9 cellular contexts compared by ENCODE assay signal in the genomic region with DNA sequence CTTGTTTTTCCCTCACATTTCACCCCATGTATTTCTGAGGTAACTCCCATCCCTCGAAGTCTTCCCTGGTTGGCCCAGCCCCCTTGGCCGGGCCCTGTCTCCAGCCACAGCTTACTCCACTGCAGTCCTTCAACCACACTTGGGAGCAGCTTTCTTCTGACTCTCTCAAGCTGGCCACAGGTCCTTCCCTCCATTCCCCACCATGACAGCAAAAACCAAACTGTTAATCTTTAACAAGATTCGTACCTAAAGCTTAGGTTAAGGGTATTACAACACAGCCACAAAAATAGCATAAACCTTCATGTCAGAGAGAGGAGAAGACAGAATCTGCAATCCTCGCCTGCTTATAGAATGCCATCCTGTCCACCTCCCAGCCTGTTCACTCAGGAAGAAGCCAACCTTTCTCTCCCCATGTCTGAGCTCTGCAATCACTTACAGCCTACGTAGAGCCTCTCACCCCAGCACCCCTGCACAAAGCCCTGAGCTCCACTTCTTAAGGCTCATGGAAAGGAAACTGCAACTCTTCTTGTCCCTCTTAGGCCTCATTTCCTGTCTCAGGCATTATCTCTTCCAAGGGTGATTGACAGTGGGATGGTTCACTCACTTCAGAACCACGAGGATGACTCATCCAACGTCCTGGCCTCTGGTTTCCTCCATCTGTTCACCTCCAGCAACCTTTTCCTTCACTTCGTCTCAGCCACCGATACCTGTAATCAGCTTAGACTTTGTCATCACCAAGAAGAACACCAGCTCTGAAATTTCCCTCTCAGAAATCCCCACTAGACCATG.
A peak's percentile ranks its signal among the peaks of the same experiment; 100 is the strongest.
DNase-seq lines count a peak whose midpoint lies in the region; ATAC-seq and TF ChIP-seq lines count a peak whose summit lies in the region.
"Had no signal": no experiment of that assay in that cellular context is flagged by ENCODE, and none has a peak within 500 bp of the region (broad histone marks: within the 10 kb centered on the region; RNA-seq: fewer than 3 reads in every experiment).

No MANE protein-coding gene starts in this region.

- H3K14ac ChIP-seq in mesenchymal stem cell (ENCODE audit: low read length in 2 of 2) = no peak overlapping the region

- peak overlapping the region; percentile 50 to 57 for H3K4ac ChIP-seq in mesenchymal stem cell (ENCODE audit: low read depth in 1 of 2, low read length in 2 of 2)

- H2AK5ac ChIP-seq in mesenchymal stem cell (ENCODE audit: low read length, severe bottlenecking) = no peak overlapping the region

- no peak overlapping the region for H3K4me2 ChIP-seq in mesenchymal stem cell (ENCODE audit: low read length, poor library complexity, severe bottlenecking)

- H3K9me3 ChIP-seq in mesenchymal stem cell (ENCODE audit: control insufficient read depth, low read length) = no peaks in the 10 kb centered on the region

- H2AFZ ChIP-seq in mesenchymal stem cell (ENCODE audit: low read depth, low read length) = no peak overlapping the region

- H2BK15ac ChIP-seq in mesenchymal stem cell (ENCODE audit: low read depth, poor library complexity, severe bottlenecking) = no peak overlapping the region

- H4K91ac ChIP-seq in mesenchymal stem cell (ENCODE audit: low read length) = peak overlapping the region; percentile 73

- H3K4me3 ChIP-seq in NB4 (ENCODE audit: low read depth, low read length) (peak overlapping the region; percentile 27), mesenchymal stem cell (ENCODE audit: insufficient read depth in 1 of 2, low read depth in 1 of 2, low read length in 2 of 2) (no peak overlapping the region)

- H3K4me1 ChIP-seq in mesenchymal stem cell (ENCODE audit: control insufficient read depth, insufficient read depth, low read depth, low read length) = peaks cover 17% of the 10 kb centered on the region

- H3K27me3 ChIP-seq in mesenchymal stem cell (ENCODE audit: control insufficient read depth in 1 of 2, insufficient read depth in 1 of 2, low read length in 2 of 2) = peaks cover 0 to 14% of the 10 kb centered on the region in 2 experiments

- ATAC-seq in GM18520 (IDR thresholded peaks at IDR 0.05; ENCODE audit: unreplicated experiment) = peak; percentile 69
- ATAC-seq in HG02678 (IDR thresholded peaks at IDR 0.05; ENCODE audit: unreplicated experiment) = peak; percentile 81

- no peaks in the 10 kb centered on the region for H3K36me3 ChIP-seq in mesenchymal stem cell (ENCODE audit: control insufficient read depth in 1 of 2, insufficient read depth in 2 of 2, low read depth in 1 of 2, low read length in 2 of 2)

- H4K8ac ChIP-seq in mesenchymal stem cell (ENCODE audit: low read length) = peak overlapping the region; percentile 45

- peak overlapping the region in 1 of 2 experiments; percentile 61 for H2BK12ac ChIP-seq in mesenchymal stem cell (ENCODE audit: low read length in 2 of 2)

- no peaks in the 10 kb centered on the region for H3K79me1 ChIP-seq in mesenchymal stem cell (replicated peaks; ENCODE audit: low read length, poor library complexity, severe bottlenecking)

- peak overlapping the region; percentile 60 for H2BK5ac ChIP-seq in mesenchymal stem cell (ENCODE audit: low read depth, low read length, poor library complexity, severe bottlenecking)

- H3K18ac ChIP-seq in mesenchymal stem cell (ENCODE audit: low read depth in 1 of 2, low read length in 2 of 2) = peak overlapping the region; percentile 44 to 58

- TF ChIP-seq POLR2A in NB4 (IDR thresholded peaks at IDR 0.05; ENCODE audit: extremely low read depth, insufficient read length) = no peak

- no peak for TF ChIP-seq CTCF in NB4 (IDR thresholded peaks at IDR 0.05; ENCODE audit: low read depth, low read length)

- peak overlapping the region; percentile 91 for H3K27ac ChIP-seq in mesenchymal stem cell (ENCODE audit: low read length, poor library complexity, severe bottlenecking)

- 32% methylated on average over 7 of the region's 9 CpGs for WGBS in mesenchymal stem cell

- DNase-seq in NB4 (ENCODE audit: low read depth) (peak; percentile 89), mesenchymal stem cell (peak; percentile 68), 8988T (no peak), amniotic stem cell (lab: John Stamatoyannopoulos, UW) (no peak), NCI-H345 (lab: John Stamatoyannopoulos, UW) (no peak)
- peak; percentile 24 for DNase-seq in activated CD8-positive, alpha-beta memory T cell treated with anti-CD3 and anti-CD28 coated beads, Interleukin-2, amount 50 U/mL, for 4 hours
- DNase-seq: naive B cell had no signal

- H3K23ac ChIP-seq in mesenchymal stem cell (ENCODE audit: low read length in 2 of 2) = no peak overlapping the region

- no peak overlapping the region for H3K9ac ChIP-seq in mesenchymal stem cell (ENCODE audit: low read length)

- peak overlapping the region; percentile 54 for H2BK120ac ChIP-seq in mesenchymal stem cell (ENCODE audit: low read depth, low read length)

Comparison
In these comparisons a context has a peak if more than half of its experiments do, and no peak if none do; other contexts are left out.
1. DNase-seq: peak in NB4 (single experiment), activated CD8-positive, alpha-beta memory T cell treated with anti-CD3 and anti-CD28 coated beads, Interleukin-2, amount 50 U/mL, for 4 hours (single experiment) and mesenchymal stem cell (single experiment); none in 8988T (single experiment), amniotic stem cell (single experiment) and NCI-H345 (single experiment).